Comparison of ENCODE assay signal across 8 cellular contexts in the genomic region with DNA sequence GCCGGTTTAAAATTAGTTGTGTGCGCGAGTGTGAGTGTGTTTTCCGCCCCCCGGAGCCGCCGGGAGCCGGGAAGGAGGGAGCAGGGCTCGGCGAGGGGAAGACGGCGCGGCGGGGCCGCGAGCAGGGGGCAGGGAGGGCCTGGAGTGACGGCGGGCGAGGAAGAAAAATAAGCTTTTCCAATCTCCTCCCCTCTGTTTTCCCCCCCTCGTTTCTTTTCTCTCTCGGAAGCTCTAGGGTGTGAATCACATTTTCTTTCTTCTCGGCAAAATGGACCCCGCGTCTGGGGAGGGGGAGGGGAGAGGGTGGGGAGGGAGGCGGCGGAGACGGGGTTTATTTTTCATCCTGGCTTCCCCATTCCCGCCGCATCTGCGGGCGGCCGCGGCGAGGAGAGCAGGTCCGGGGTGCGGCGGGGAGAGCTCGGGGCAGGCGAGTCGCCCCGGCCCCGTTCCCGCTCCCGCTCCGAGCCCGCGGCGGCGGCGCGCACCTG. TPM values are rescaled to one million over a fixed set of nuclear protein-coding genes. Genes with fewer than 3 reads are reported as not detected.
DNase-seq lines count a peak whose midpoint lies in the region; ATAC-seq lines count a peak whose summit lies in the region.

No MANE protein-coding gene starts in this region.

- no peaks in the 10 kb centered on the region for H3K27me3 Mint-ChIP-seq in activated T-cell treated with anti-CD3 and anti-CD28 coated beads, Interleukin-2, amount 50 U/mL, for 4 hours (ENCODE audit: low read depth)

- no peaks in the 10 kb centered on the region for H3K9me3 Mint-ChIP-seq in activated T-cell treated with anti-CD3 and anti-CD28 coated beads, Interleukin-2, amount 50 U/mL, for 4 hours

- peak overlapping the region; percentile 100 for H3K27ac ChIP-seq in HUES64 (ENCODE audit: low read depth, low read length)
- H3K27ac ChIP-seq in muscle layer of colon (ENCODE audit: low read depth, low read length) = peak overlapping the region; percentile 98

- H3K4me1 ChIP-seq in HUES64 (ENCODE audit: insufficient read depth, low read length) = peaks cover 34% of the 10 kb centered on the region
- peaks cover 37% of the 10 kb centered on the region for H3K4me1 ChIP-seq in muscle layer of colon (ENCODE audit: insufficient read depth, low read length)

- no peaks in the 10 kb centered on the region for H3K9me3 ChIP-seq in HUES64 (ENCODE audit: insufficient read depth, low read depth, low read length)
- H3K9me3 ChIP-seq in muscle layer of colon (ENCODE audit: low read length) = no peaks in the 10 kb centered on the region

- H3K4me3 ChIP-seq in HUES64 (ENCODE audit: low read length) = peak overlapping the region; percentile 80
- peak overlapping the region; percentile 81 to 87 for H3K4me3 ChIP-seq in muscle layer of colon (ENCODE audit: low read depth in 1 of 2, low read length in 2 of 2)

- under 1% methylated on average over 47 of the region's 51 CpGs for WGBS in HUES64

- peak; percentile 62 to 66 for ATAC-seq in activated T-cell treated with anti-CD3 and anti-CD28 coated beads, Interleukin-2, amount 50 U/mL, for 4 hours
- ATAC-seq in esophagus mucosa = peak; percentile 63

- peak overlapping the region; percentile 96 for H3K4me3 Mint-ChIP-seq in activated T-cell treated with anti-CD3 and anti-CD28 coated beads, Interleukin-2, amount 50 U/mL, for 4 hours

- H3K9ac ChIP-seq in HUES64 (ENCODE audit: low read depth, low read length) (peak overlapping the region; percentile 100), muscle layer of colon (ENCODE audit: low read length) (peak overlapping the region; percentile 99)

- DNase-seq in SKM-1 treated with dmso at 0.1 percent for 144 hours (lab: John Stamatoyannopoulos, UW; ENCODE audit: unreplicated experiment) (peak; percentile 38), SKM-1 (lab: John Stamatoyannopoulos, UW; ENCODE audit: unreplicated experiment) (no peak), OCI-M1 (lab: John Stamatoyannopoulos, UW) (peak; percentile 85)
- DNase-seq in activated T-cell treated with anti-CD3 and anti-CD28 coated beads, Interleukin-2, amount 50 U/mL, for 4 hours = peak; percentile 72
- peak; percentile 76 for DNase-seq in stimulated activated CD8-positive, alpha-beta memory T cell treated with anti-CD3 and anti-CD28 coated beads, Interleukin-4, amount 100 ng/mL, for 48 hours

- H3K27me3 ChIP-seq in HUES64 (ENCODE audit: insufficient read depth, low read length) = no peaks in the 10 kb centered on the region
- H3K27me3 ChIP-seq in muscle layer of colon (ENCODE audit: control insufficient read depth in 1 of 2, insufficient read depth in 2 of 2, low read length in 2 of 2) = no peaks in the 10 kb centered on the region

- H3K4me1 Mint-ChIP-seq in activated T-cell treated with anti-CD3 and anti-CD28 coated beads, Interleukin-2, amount 50 U/mL, for 4 hours (ENCODE audit: low read depth) = peaks cover 24% of the 10 kb centered on the region

- peaks cover 5% of the 10 kb centered on the region for H3K36me3 Mint-ChIP-seq in activated T-cell treated with anti-CD3 and anti-CD28 coated beads, Interleukin-2, amount 50 U/mL, for 4 hours (ENCODE audit: insufficient read depth)

- H3K36me3 ChIP-seq in HUES64 (ENCODE audit: insufficient read depth, low read length) (no peaks in the 10 kb centered on the region), muscle layer of colon (ENCODE audit: insufficient read depth, low read length) (no peaks in the 10 kb centered on the region)

RNA-seq across cellular contexts. Expression of a gene that starts 0.9 kb away (rescaled TPM):
- 7.2 TPM for polyA plus RNA-seq in HUES64 (2013, experiment 1 of 2)
- 7.7 TPM for polyA plus RNA-seq in HUES64 (2013, experiment 2 of 2)
- total RNA-seq in activated T-cell treated with anti-CD3 and anti-CD28 coated beads, Interleukin-2, amount 50 U/mL, for 4 hours = 1 to 10 TPM; 7.6 to 8.5 (median 8.2) TPM
- 6.1 TPM for total RNA-seq in esophagus mucosa

RNA-seq across cellular contexts. Expression of a gene that starts 36.8 kb away (rescaled TPM):
- 26.3 TPM for polyA plus RNA-seq in HUES64 (2013, experiment 1 of 2)
- 25.5 TPM for polyA plus RNA-seq in HUES64 (2013, experiment 2 of 2)
- 10 to 100 TPM; 19.6 to 21.4 (median 20.1) TPM for total RNA-seq in activated T-cell treated with anti-CD3 and anti-CD28 coated beads, Interleukin-2, amount 50 U/mL, for 4 hours
- total RNA-seq in esophagus mucosa = 15.0 TPM
